Comparison of ENCODE assay signal across 8 cellular contexts in the genomic region with DNA sequence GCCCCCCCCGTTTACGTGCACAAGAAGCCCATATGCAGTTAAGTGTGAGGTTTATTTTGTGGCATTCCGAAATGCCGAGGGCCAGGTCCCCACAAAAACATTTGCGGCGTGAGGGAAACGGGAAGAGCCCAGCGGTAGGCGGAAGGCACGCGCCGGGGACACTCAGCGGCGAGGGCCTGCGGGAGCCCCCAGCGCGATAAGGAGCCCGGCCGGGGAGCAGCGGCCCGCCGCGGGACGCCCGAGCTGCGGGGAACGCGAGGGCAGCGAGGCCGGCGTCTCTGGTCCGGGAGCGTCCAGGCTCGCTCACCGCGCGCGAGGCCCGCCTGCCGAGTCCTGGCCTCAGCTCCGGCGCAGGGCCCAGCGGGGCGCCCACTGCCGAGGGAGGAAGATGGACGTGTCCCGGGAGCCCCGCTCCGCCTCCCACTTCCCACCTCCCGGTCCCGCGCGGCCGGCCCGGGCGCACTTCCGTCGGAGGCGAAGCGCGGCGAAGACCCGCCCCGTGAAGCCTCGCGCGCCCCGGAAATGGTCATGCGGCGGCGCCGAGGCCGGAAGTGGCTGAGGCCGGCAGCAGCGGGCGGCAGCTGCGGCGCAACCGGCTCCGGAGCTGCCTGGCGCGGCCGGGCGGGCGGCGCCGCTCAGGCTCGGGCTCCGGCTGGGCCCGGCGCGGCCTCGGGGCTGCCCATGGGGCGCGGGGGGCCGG. TPM values are rescaled to one million over a fixed set of nuclear protein-coding genes. Genes with fewer than 3 reads are reported as not detected.
A peak's percentile ranks its signal among the peaks of the same experiment; 100 is the strongest.
DNase-seq lines count a peak whose midpoint lies in the region; ATAC-seq and TF ChIP-seq lines count a peak whose summit lies in the region.

A gene with protein sequence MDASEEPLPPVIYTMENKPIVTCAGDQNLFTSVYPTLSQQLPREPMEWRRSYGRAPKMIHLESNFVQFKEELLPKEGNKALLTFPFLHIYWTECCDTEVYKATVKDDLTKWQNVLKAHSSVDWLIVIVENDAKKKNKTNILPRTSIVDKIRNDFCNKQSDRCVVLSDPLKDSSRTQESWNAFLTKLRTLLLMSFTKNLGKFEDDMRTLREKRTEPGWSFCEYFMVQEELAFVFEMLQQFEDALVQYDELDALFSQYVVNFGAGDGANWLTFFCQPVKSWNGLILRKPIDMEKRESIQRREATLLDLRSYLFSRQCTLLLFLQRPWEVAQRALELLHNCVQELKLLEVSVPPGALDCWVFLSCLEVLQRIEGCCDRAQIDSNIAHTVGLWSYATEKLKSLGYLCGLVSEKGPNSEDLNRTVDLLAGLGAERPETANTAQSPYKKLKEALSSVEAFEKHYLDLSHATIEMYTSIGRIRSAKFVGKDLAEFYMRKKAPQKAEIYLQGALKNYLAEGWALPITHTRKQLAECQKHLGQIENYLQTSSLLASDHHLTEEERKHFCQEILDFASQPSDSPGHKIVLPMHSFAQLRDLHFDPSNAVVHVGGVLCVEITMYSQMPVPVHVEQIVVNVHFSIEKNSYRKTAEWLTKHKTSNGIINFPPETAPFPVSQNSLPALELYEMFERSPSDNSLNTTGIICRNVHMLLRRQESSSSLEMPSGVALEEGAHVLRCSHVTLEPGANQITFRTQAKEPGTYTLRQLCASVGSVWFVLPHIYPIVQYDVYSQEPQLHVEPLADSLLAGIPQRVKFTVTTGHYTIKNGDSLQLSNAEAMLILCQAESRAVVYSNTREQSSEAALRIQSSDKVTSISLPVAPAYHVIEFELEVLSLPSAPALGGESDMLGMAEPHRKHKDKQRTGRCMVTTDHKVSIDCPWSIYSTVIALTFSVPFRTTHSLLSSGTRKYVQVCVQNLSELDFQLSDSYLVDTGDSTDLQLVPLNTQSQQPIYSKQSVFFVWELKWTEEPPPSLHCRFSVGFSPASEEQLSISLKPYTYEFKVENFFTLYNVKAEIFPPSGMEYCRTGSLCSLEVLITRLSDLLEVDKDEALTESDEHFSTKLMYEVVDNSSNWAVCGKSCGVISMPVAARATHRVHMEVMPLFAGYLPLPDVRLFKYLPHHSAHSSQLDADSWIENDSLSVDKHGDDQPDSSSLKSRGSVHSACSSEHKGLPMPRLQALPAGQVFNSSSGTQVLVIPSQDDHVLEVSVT (plus strand): TSS at position 536 of the 700 bp plus-strand sequence. CDS start 185 bp downstream, outside the sequence.

- under 1% methylated on average over 54 of the region's 96 CpGs for WGBS in hepatocyte (ENCODE audit: low lambda C conversion rate, missing lambda C conversion rate)
- 0% methylated on average over 61 to 96 of the region's 96 CpGs for WGBS in aorta, 2 donors

- H3K4me1 ChIP-seq in hepatocyte (ENCODE audit: insufficient read depth) (peaks cover 18% of the 10 kb centered on the region), aorta (ENCODE audit: control insufficient read depth in 1 of 2, insufficient read depth in 2 of 2, low read length in 2 of 2) (no peaks in the 10 kb centered on the region)

- DNase-seq in GM13976 (ENCODE audit: low spot score) (peak; percentile 92), NCI-H146 treated with DMSO at 0.1 percent for 48 hours (lab: John Stamatoyannopoulos, UW; ENCODE audit: unreplicated experiment) (peak; percentile 25), T1000 (lab: John Stamatoyannopoulos, UW) (peak; percentile 73), astrocyte of the hippocampus (ENCODE audit: low read depth, low spot score) (peak; percentile 97), hepatocyte (ENCODE audit: low spot score) (peak; percentile 94), retina (peak; percentile 90), aorta (peak; percentile 90 to 95)

- H3K36me3 ChIP-seq in hepatocyte (replicated peaks; ENCODE audit: insufficient read depth, low read depth): no peaks in the 10 kb centered on the region
- no peaks in the 10 kb centered on the region for H3K36me3 ChIP-seq in aorta (ENCODE audit: control insufficient read depth in 1 of 2, insufficient read depth in 2 of 2, low read length in 1 of 2)

- H4K20me1 ChIP-seq in hepatocyte (ENCODE audit: insufficient read depth, poor library complexity, severe bottlenecking): peaks cover 32% of the 10 kb centered on the region

- H3K27me3 ChIP-seq in hepatocyte (no peaks in the 10 kb centered on the region), aorta (ENCODE audit: control insufficient read depth in 1 of 2, insufficient read depth in 2 of 2, low read length in 1 of 2) (no peaks in the 10 kb centered on the region)

- peaks cover 50% of the 10 kb centered on the region for H3K79me2 ChIP-seq in hepatocyte

- H2AFZ ChIP-seq in hepatocyte: peak within 1 kb of the TSS; percentile 92

- peak; percentile 76 for ATAC-seq in HG02759 (IDR thresholded peaks at IDR 0.05; ENCODE audit: unreplicated experiment)
- peak; percentile 94 for ATAC-seq in aorta (ENCODE audit: low FRiP score)

- in situ Hi-C loops in GM13976 (cut with MboI; ENCODE audit: low sequenced_read_pairs, unreplicated experiment): no loop called here

- H3K9me3 ChIP-seq in hepatocyte (ENCODE audit: low read depth) (no peaks in the 10 kb centered on the region), aorta (ENCODE audit: control insufficient read depth, low read length) (no peaks in the 10 kb centered on the region)

- no peaks in the 10 kb centered on the region for H3K9me2 ChIP-seq in hepatocyte (replicated peaks; ENCODE audit: insufficient read depth)

- intact Hi-C loops in aorta (cut with DNase I): no loop called here

- TF ChIP-seq CTCF in GM13976 (IDR thresholded peaks at IDR 0.05; ENCODE audit: borderline replicate concordance, control extremely low read depth, extremely low read depth, insufficient read depth, missing control alignments): no peak
- no peak for TF ChIP-seq CTCF in hepatocyte (IDR thresholded peaks at IDR 0.05; ENCODE audit: poor library complexity)

- H3K4me3 ChIP-seq in hepatocyte (peak within 1 kb of the TSS; percentile 93), aorta (ENCODE audit: low read length in 2 of 2) (peak within 1 kb of the TSS; percentile 93 to 95)

- peak within 1 kb of the TSS; percentile 96 for H3K4me2 ChIP-seq in hepatocyte

- peak within 1 kb of the TSS; percentile 98 for H3K27ac ChIP-seq in hepatocyte
- peak within 1 kb of the TSS in 1 of 2 donors; percentile 87 for H3K27ac ChIP-seq in aorta (ENCODE audit: low read depth in 1 of 2, low read length in 2 of 2)

RNA-seq across cellular contexts. Expression of the gene that starts here (rescaled TPM):
- total RNA-seq in hepatocyte (16.6 and 17.7 TPM in 2 replicates), aorta (10 to 100 TPM; 30.3 to 41.5 TPM)
- polyA plus RNA-seq in hepatocyte (12.9 and 13.1 TPM in 2 replicates), aorta (10 to 100 TPM in 1 of 2 donors, 1 to 10 TPM in 1; 3.5 to 10.6 TPM)

Comparison
In these comparisons a context has a peak if more than half of its experiments do, and no peak if none do; other contexts are left out.
1. DNase-seq: peak in every context shown above with its lines; median percentile 97 in astrocyte of the hippocampus; 94 in hepatocyte; 92 in aorta; 92 in GM13976; 90 in retina; 73 in T1000; 25 in NCI-H146 treated with DMSO at 0.1 percent for 48 hours.